ENCODE assay signal across 9 cellular contexts in the genomic region with DNA sequence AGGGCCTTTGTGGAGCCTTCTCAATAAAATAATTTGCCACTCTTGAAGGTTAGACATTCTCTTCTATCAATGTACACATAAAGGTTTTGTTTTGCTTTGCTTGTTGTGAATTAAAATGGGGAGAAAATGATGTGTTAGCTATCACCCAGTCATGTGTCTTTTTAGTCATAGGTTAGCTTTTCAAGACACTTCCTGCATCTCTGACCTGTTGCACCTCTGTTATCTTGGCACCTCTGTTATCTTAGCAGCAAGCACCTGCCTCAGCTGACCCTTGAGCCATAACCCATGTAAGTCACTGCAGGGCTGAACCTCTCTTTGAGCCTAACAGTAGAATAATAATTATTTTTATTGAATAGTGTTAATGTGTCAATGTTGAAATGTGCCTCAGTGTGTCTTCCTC. TPM values are rescaled to one million over a fixed set of nuclear protein-coding genes. Genes with fewer than 3 reads are reported as not detected.
A peak's percentile ranks its signal among the peaks of the same experiment; 100 is the strongest.
DNase-seq lines count a peak whose midpoint lies in the region; ATAC-seq and TF ChIP-seq lines count a peak whose summit lies in the region.
"Had no signal": no experiment of that assay in that cellular context is flagged by ENCODE, and none has a peak within 500 bp of the region (broad histone marks: within the 10 kb centered on the region; RNA-seq: fewer than 3 reads in every experiment).

No MANE protein-coding gene starts in this region.

- peak overlapping the region; percentile 3 for H3K27ac ChIP-seq in duodenal mucosa (ENCODE audit: low read depth, low read length)
- H3K27ac ChIP-seq in CD8-positive, alpha-beta T cell (ENCODE audit: low read depth, low read length), result no peak overlapping the region

- no peaks in the 10 kb centered on the region for H3K27me3 Mint-ChIP-seq in natural killer cell treated with Interleukin-12 subunit alpha and Interleukin-12 subunit beta and Interleukin-15 and Interleukin-18, amount 100 ng/mL, for 72 hours
- H3K27me3 Mint-ChIP-seq in CD8-positive, alpha-beta T cell (ENCODE audit: low read depth), result peaks cover 19% of the 10 kb centered on the region

- H3K4me3 ChIP-seq in duodenal mucosa (ENCODE audit: low read depth in 1 of 2, low read length in 2 of 2), result peak overlapping the region; percentile 74 to 76
- no peak overlapping the region for H3K4me3 ChIP-seq in CD8-positive, alpha-beta T cell (ENCODE audit: low read depth, low read length)

- CTCF ChIA-PET in CD8-positive, alpha-beta T cell (lab: Charles Lee), result no interaction called here

- H3K4me1 ChIP-seq in duodenal mucosa (ENCODE audit: control insufficient read depth in 1 of 2, insufficient read depth in 2 of 2, low read length in 2 of 2), result peaks cover 15 to 21% of the 10 kb centered on the region in 2 donors
- H3K4me1 ChIP-seq in CD8-positive, alpha-beta T cell (ENCODE audit: insufficient read depth, low read length), result peaks cover 9% of the 10 kb centered on the region

- peaks cover 0 to 8% of the 10 kb centered on the region in 2 donors for H3K36me3 ChIP-seq in duodenal mucosa (ENCODE audit: control insufficient read depth in 1 of 2, insufficient read depth in 2 of 2, low read length in 2 of 2)
- no peaks in the 10 kb centered on the region for H3K36me3 ChIP-seq in CD8-positive, alpha-beta T cell (ENCODE audit: insufficient read depth, low read length)
- H3K36me3 ChIP-seq: right lobe of liver had no signal

- DNase-seq in AML-193 (lab: John Stamatoyannopoulos, UW), result peak; percentile 7 to 38
- peak; percentile 4 for DNase-seq in M059J (ENCODE audit: low read depth)
- no peak for DNase-seq in natural killer cell treated with Interleukin-12 subunit alpha and Interleukin-12 subunit beta and Interleukin-15 and Interleukin-18, amount 100 ng/mL, for 72 hours (ENCODE audit: low spot score)
- no peak for DNase-seq in CD8-positive, alpha-beta T cell
- no peak for DNase-seq in NCI-H2029 (lab: John Stamatoyannopoulos, UW)
- DNase-seq: right lobe of liver had no signal

- no peaks in the 10 kb centered on the region for H3K9me3 ChIP-seq in duodenal mucosa (ENCODE audit: control insufficient read depth in 1 of 2, low read length in 2 of 2)
- H3K9me3 ChIP-seq in CD8-positive, alpha-beta T cell (ENCODE audit: low read length), result no peaks in the 10 kb centered on the region
- H3K9me3 ChIP-seq: right lobe of liver had no signal

- H3K9me3 Mint-ChIP-seq in natural killer cell treated with Interleukin-12 subunit alpha and Interleukin-12 subunit beta and Interleukin-15 and Interleukin-18, amount 100 ng/mL, for 72 hours, result no peaks in the 10 kb centered on the region
- H3K9me3 Mint-ChIP-seq in CD8-positive, alpha-beta T cell, result no peaks in the 10 kb centered on the region

- H3K4me1 Mint-ChIP-seq in natural killer cell treated with Interleukin-12 subunit alpha and Interleukin-12 subunit beta and Interleukin-15 and Interleukin-18, amount 100 ng/mL, for 72 hours (ENCODE audit: low read depth in 2 of 2), result peaks cover 13 to 14% of the 10 kb centered on the region in 2 donors
- peaks cover 14% of the 10 kb centered on the region for H3K4me1 Mint-ChIP-seq in CD8-positive, alpha-beta T cell (ENCODE audit: low read depth)

- intact Hi-C loops in CD8-positive, alpha-beta T cell (cut with DNase I, micrococcal nuclease), result no loop called here

- no peak overlapping the region for H3K27ac Mint-ChIP-seq in natural killer cell treated with Interleukin-12 subunit alpha and Interleukin-12 subunit beta and Interleukin-15 and Interleukin-18, amount 100 ng/mL, for 72 hours
- H3K27ac Mint-ChIP-seq in CD8-positive, alpha-beta T cell, result no peak overlapping the region

- no peaks in the 10 kb centered on the region for H3K36me3 Mint-ChIP-seq in natural killer cell treated with Interleukin-12 subunit alpha and Interleukin-12 subunit beta and Interleukin-15 and Interleukin-18, amount 100 ng/mL, for 72 hours
- no peaks in the 10 kb centered on the region for H3K36me3 Mint-ChIP-seq in CD8-positive, alpha-beta T cell

- peak overlapping the region in 1 of 2 donors; percentile 60 for H3K9ac ChIP-seq in duodenal mucosa (ENCODE audit: low read depth in 1 of 2, low read length in 2 of 2)

- ATAC-seq in natural killer cell treated with Interleukin-12 subunit alpha and Interleukin-12 subunit beta and Interleukin-15 and Interleukin-18, amount 100 ng/mL, for 72 hours, result no peak
- no peak for ATAC-seq in CD8-positive, alpha-beta T cell
- ATAC-seq in GM18867 (IDR thresholded peaks at IDR 0.05; ENCODE audit: unreplicated experiment) (no peak), GM21529 (IDR thresholded peaks at IDR 0.05; ENCODE audit: unreplicated experiment) (no peak)

- POLR2A ChIA-PET in CD8-positive, alpha-beta T cell (lab: Charles Lee), result no interaction called here

- H3K27me3 ChIP-seq in duodenal mucosa (ENCODE audit: control insufficient read depth in 1 of 2, insufficient read depth in 2 of 2, low read length in 2 of 2), result no peaks in the 10 kb centered on the region
- no peaks in the 10 kb centered on the region for H3K27me3 ChIP-seq in CD8-positive, alpha-beta T cell (ENCODE audit: insufficient read depth, low read length)
- H3K27me3 ChIP-seq: right lobe of liver had no signal

- TF ChIP-seq CTCF in CD8-positive, alpha-beta T cell (IDR thresholded peaks at IDR 0.05), result no peak

- peak overlapping the region; percentile 55 for H3K4me3 Mint-ChIP-seq in natural killer cell treated with Interleukin-12 subunit alpha and Interleukin-12 subunit beta and Interleukin-15 and Interleukin-18, amount 100 ng/mL, for 72 hours
- H3K4me3 Mint-ChIP-seq in CD8-positive, alpha-beta T cell, result no peak overlapping the region

RNA-seq across cellular contexts. Expression of a gene that starts 1.0 kb away (rescaled TPM):
- total RNA-seq in M059J (2014; rRNA removed; shearing (Covaris generic)), result 3.3 TPM in 2 replicates
- total RNA-seq in natural killer cell treated with Interleukin-12 subunit alpha and Interleukin-12 subunit beta and Interleukin-15 and Interleukin-18, amount 100 ng/mL, for 72 hours, result 1 to 10 TPM in 1 of 2 donors, under 1 TPM in 1; 1.00 to 2.2 TPM
- not detected for total RNA-seq in CD8-positive, alpha-beta T cell

RNA-seq across cellular contexts. Expression of a gene that starts 38.5 kb away (rescaled TPM):
- 2.5 and 4.4 TPM in 2 replicates for total RNA-seq in M059J (2014; rRNA removed; shearing (Covaris generic))
- total RNA-seq in natural killer cell treated with Interleukin-12 subunit alpha and Interleukin-12 subunit beta and Interleukin-15 and Interleukin-18, amount 100 ng/mL, for 72 hours, result not detected
- total RNA-seq in CD8-positive, alpha-beta T cell, result not detected

Comparison
In these comparisons a context has a peak if more than half of its experiments do, and no peak if none do; other contexts are left out.
1. DNase-seq: peak in AML-193 (2 of 2) and M059J (single experiment); none in natural killer cell treated with Interleukin-12 subunit alpha and Interleukin-12 subunit beta and Interleukin-15 and Interleukin-18, amount 100 ng/mL, for 72 hours (single experiment), CD8-positive, alpha-beta T cell (0 of 7) and NCI-H2029 (single experiment).